In genomic region chr4:181902404-181902803, GRCh38 we compare ENCODE assay signal across 3 cellular contexts.
DNase-seq lines count a peak whose midpoint lies in the region; ATAC-seq, FAIRE-seq and TF ChIP-seq lines count a peak whose summit lies in the region.
"Not testable (repeated sequence)": the region's sequence is repeated elsewhere in the genome, so short reads cannot be mapped to it uniquely, and the experiment has no call there.

No MANE protein-coding gene starts in this region.

- not testable (repeated sequence) for H4K20me1 ChIP-seq in K562 (replicated peaks; ENCODE audit: control insufficient read depth, insufficient read depth, low read length)

- not testable (repeated sequence) for TF ChIP-seq RAD21 in K562 (CRISPR knock-in tag; conservative IDR thresholded peaks at IDR 0.05 in 1 of 2, IDR thresholded peaks at IDR 0.05 in 1 of 2)

- not testable (repeated sequence) for H3K36me3 Mint-ChIP-seq in activated naive CD4-positive, alpha-beta T cell treated with anti-CD3 and anti-CD28 coated beads, Interleukin-2, amount 50 U/mL, for 24 hours

- peaks cover 20% of the 10 kb centered on the region for H3K9me3 Mint-ChIP-seq in activated naive CD4-positive, alpha-beta T cell treated with anti-CD3 and anti-CD28 coated beads, Interleukin-2, amount 50 U/mL, for 24 hours

- not testable (repeated sequence) for FAIRE-seq in K562 (lab: Jason Lieb, UNC)

- peak overlapping the region; percentile 33 for H3K27ac Mint-ChIP-seq in activated naive CD4-positive, alpha-beta T cell treated with anti-CD3 and anti-CD28 coated beads, Interleukin-2, amount 50 U/mL, for 24 hours

- TF ChIP-seq EP300 in K562 (IDR thresholded peaks at IDR 0.05; ENCODE audit: low read length) = not testable (repeated sequence)

- not testable (repeated sequence) for BruUV-seq in K562 (replicated peaks; lab: Mats Ljungman, UMichigan)

- not testable (repeated sequence) for H2AFZ ChIP-seq in K562 (ENCODE audit: low read depth, low read length)

- not testable (repeated sequence) for H3K4me3 Mint-ChIP-seq in activated naive CD4-positive, alpha-beta T cell treated with anti-CD3 and anti-CD28 coated beads, Interleukin-2, amount 50 U/mL, for 24 hours

- not testable (repeated sequence) for DNase-seq in K562 (ENCODE audit: extremely low read depth in 1 of 4, low spot score in 3 of 4)

- H3K36me3 ChIP-seq in HEK293 (ENCODE audit: control insufficient read depth in 2 of 2, insufficient read depth in 1 of 2, low read length in 2 of 2); K562 (ENCODE audit: control insufficient read depth, insufficient read depth, low read length): not testable (repeated sequence)

- H3K27me3 ChIP-seq in K562 (ENCODE audit: control insufficient read depth in 2 of 2, insufficient read depth in 2 of 2, low read length in 2 of 2) = not testable (repeated sequence)

- H3K4me1 Mint-ChIP-seq in activated naive CD4-positive, alpha-beta T cell treated with anti-CD3 and anti-CD28 coated beads, Interleukin-2, amount 50 U/mL, for 24 hours = not testable (repeated sequence)

- CTCF ChIA-PET in HEK293 (lab: Yijun Ruan, JAX); K562 (lab: Yijun Ruan, JAX; ENCODE audit: low intra/inter-chr PET ratio): not testable (repeated sequence)

- intact Hi-C loops in K562 (cut with micrococcal nuclease) = not testable (repeated sequence)

- H3K27me3 Mint-ChIP-seq in activated naive CD4-positive, alpha-beta T cell treated with anti-CD3 and anti-CD28 coated beads, Interleukin-2, amount 50 U/mL, for 24 hours = not testable (repeated sequence)

- not testable (repeated sequence) for H3K9ac ChIP-seq in K562 (ENCODE audit: insufficient read depth in 1 of 2, low read depth in 2 of 2, low read length in 2 of 2)

- not testable (repeated sequence) for H3K4me3 ChIP-seq in HEK293 (ENCODE audit: low read depth, low read length); K562

- not testable (repeated sequence) for H3K4me1 ChIP-seq in HEK293 (ENCODE audit: control insufficient read depth, insufficient read depth, low read length); K562 (replicated peaks in 1 of 2; ENCODE audit: control insufficient read depth in 2 of 2, insufficient read depth in 2 of 2, low read length in 2 of 2)

- TF ChIP-seq CTCF in HEK293 (tag by site-specific recombination; IDR thresholded peaks at IDR 0.05); K562 (IDR thresholded peaks at IDR 0.05 in 2 of 3, conservative IDR thresholded peaks at IDR 0.05 in 1 of 3; ENCODE audit: insufficient read depth in 2 of 3, low read depth in 1 of 3, low read length in 3 of 3): not testable (repeated sequence)

- POLR2A ChIA-PET in HEK293 (lab: Yijun Ruan, JAX); K562 (lab: Yijun Ruan, JAX): not testable (repeated sequence)

- H3K27ac ChIP-seq in HEK293 (ENCODE audit: extremely low read depth, low read depth, low read length); K562 (ENCODE audit: extremely low read depth, low read depth, low read length): not testable (repeated sequence)

- ATAC-seq in K562 = not testable (repeated sequence)

- 0% methylated on average over 2 of the region's 2 CpGs for WGBS in K562 (ENCODE audit: insufficient coverage, low coverage, missing lambda C conversion rate)

- in situ Hi-C loops in K562 (cut with MboI) = not testable (repeated sequence)

- H3K79me2 ChIP-seq in K562 (ENCODE audit: control insufficient read depth, insufficient read depth, low read length) = not testable (repeated sequence)

- not testable (repeated sequence) for H3K9me1 ChIP-seq in K562 (ENCODE audit: control insufficient read depth, insufficient read depth, low read length)

- H3K9me3 ChIP-seq in HEK293 (ENCODE audit: control insufficient read depth, insufficient read depth, low read depth, low read length); K562 (replicated peaks; ENCODE audit: control insufficient read depth, insufficient read depth, low read depth, low read length): not testable (repeated sequence)

- TF ChIP-seq POLR2A in K562 (conservative IDR thresholded peaks at IDR 0.05) = not testable (repeated sequence)

- not testable (repeated sequence) for H3K4me2 ChIP-seq in K562 (ENCODE audit: insufficient read depth, low read length)

TF ChIP-seq in HEK293, 187 proteins besides CTCF, POLR2A, EP300 and RAD21:
- TF ChIP-seq ZNF146 (tag by site-specific recombination; IDR thresholded peaks at IDR 0.05) = peak; percentile 77

TF ChIP-seq in K562, 482 proteins besides CTCF, POLR2A, EP300 and RAD21:
- peak; percentile 56 for TF ChIP-seq ZNF146 (CRISPR knock-in tag; IDR thresholded peaks at IDR 0.05; ENCODE audit: unreplicated experiment)
